8 cellular contexts compared by ENCODE assay signal in the genomic region with DNA sequence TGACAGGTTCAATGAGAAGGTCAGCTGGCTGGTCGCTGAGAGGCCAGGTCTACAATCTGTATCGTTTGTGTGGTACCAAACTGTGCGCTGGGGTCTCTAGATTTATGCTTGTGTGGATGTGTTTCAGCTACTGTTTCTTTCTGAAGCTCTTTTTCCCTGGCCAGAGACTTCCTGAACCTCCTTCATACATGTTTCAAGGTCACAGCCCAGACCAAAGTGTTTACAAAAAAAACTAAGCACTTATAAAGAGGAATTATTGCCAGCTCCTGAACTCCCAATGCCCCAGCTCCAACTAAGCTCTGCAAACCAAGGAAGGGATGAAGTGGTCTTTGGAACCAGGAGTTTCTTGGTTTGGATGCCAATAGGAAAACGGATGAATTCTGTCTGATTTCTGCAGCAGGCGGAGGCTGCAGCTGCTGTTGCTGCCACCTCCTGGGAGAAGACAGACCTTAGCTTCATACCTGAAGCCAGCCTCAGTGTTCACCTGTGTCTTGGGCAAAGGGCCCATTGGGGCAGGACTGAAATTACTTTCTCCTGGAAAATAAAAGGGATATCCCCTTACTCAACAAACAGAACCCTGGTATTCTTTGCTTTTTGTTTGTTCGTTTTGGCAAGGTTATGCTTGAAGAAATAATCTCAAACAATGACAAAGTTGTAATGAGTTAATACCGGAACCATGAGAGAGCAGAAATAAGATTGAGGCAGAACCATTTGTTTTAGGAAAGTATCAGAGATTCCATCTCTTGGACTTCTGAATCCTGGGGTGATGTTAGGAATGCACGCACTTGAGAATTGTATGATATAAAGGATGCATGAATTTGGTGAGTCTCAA. TPM values are rescaled to one million over a fixed set of nuclear protein-coding genes. Genes with fewer than 3 reads are reported as not detected.
DNase-seq lines count a peak whose midpoint lies in the region; ATAC-seq and TF ChIP-seq lines count a peak whose summit lies in the region.

No MANE protein-coding gene starts in this region.

- CTCF ChIA-PET in T-cell (lab: Charles Lee): interaction anchor here in 1 of 2 donors (1.0 to 1.2 kb wide), 2 partner anchors 234 to 406 kb away, joined by 4 to 5 read pairs; no protein-coding TSS in a partner anchor

- TF ChIP-seq CTCF in endothelial cell (IDR thresholded peaks at IDR 0.05; ENCODE audit: unreplicated experiment): no peak
- TF ChIP-seq CTCF in osteoblast (IDR thresholded peaks at IDR 0.05; ENCODE audit: extremely low read depth, low read depth, low read length): peak; percentile 51

- H3K4me1 ChIP-seq in osteoblast (ENCODE audit: insufficient read depth, low read length): no peaks in the 10 kb centered on the region

- peak in 3 of 4 experiments; percentile 36 to 55 (median 54) for ATAC-seq in T-cell (replicated peaks in 1 of 4)

- peak; percentile 18 for DNase-seq in stimulated activated CD4-positive, alpha-beta T cell treated with anti-CD3 and anti-CD28 coated beads, Interleukin-2, amount 100 ng/mL, for 4 hours (ENCODE audit: low read depth)
- DNase-seq in stimulated activated CD4-positive, alpha-beta T cell treated with anti-CD3 and anti-CD28 coated beads, Interleukin-15, amount 100 ng/mL, for 24 hours: no peak
- DNase-seq in T-cell (peak in 24 of 34 experiments; percentile 3 to 49 (median 13)), endothelial cell (ENCODE audit: low spot score) (peak; percentile 11), osteoblast (ENCODE audit: insufficient read length, low spot score, missing footprints) (no peak), HuH-7.5 (ENCODE audit: low spot score) (no peak), NOMO-1 (lab: John Stamatoyannopoulos, UW; ENCODE audit: unreplicated experiment in 2 of 2) (no peak)
- DNase-seq in NK-92 treated with Interleukin-12 subunit alpha and Interleukin-12 subunit beta, amount 100 ng/mL, for 24 hours (lab: John Stamatoyannopoulos, UW): no peak

- H3K9me3 ChIP-seq in osteoblast (ENCODE audit: low read depth, low read length): peaks cover 6% of the 10 kb centered on the region

- POLR2A ChIA-PET in T-cell (lab: Charles Lee): interaction anchor here in 1 of 2 donors (0.6 kb wide), 1 partner anchor 56 kb away, joined by 3 read pairs; no protein-coding TSS in a partner anchor

- H3K27ac ChIP-seq in osteoblast (ENCODE audit: low read depth, low read length): no peak overlapping the region

- H3K4me3 ChIP-seq in osteoblast (ENCODE audit: insufficient read depth, low read length): no peak overlapping the region

- peaks cover 0 to 23% (median 7%) of the 10 kb centered on the region in 3 donors for H3K9me3 Mint-ChIP-seq in T-cell
- H3K9me3 Mint-ChIP-seq in endothelial cell (ENCODE audit: unreplicated experiment): peaks cover 8% of the 10 kb centered on the region

- no peaks in the 10 kb centered on the region for H3K27me3 ChIP-seq in osteoblast (ENCODE audit: insufficient read depth, low read length)

- H3K27ac Mint-ChIP-seq in T-cell (no peak overlapping the region), endothelial cell (ENCODE audit: unreplicated experiment) (no peak overlapping the region)

- H3K4me3 Mint-ChIP-seq in T-cell (no peak overlapping the region), endothelial cell (ENCODE audit: unreplicated experiment) (no peak overlapping the region)

- no peak overlapping the region for H2AFZ ChIP-seq in osteoblast (ENCODE audit: low read length)

- no peaks in the 10 kb centered on the region for H3K79me2 ChIP-seq in osteoblast (ENCODE audit: insufficient read depth, low read length)

- H3K36me3 ChIP-seq in osteoblast (ENCODE audit: insufficient read depth, low read length): no peaks in the 10 kb centered on the region

- no peak overlapping the region for H3K4me2 ChIP-seq in osteoblast (ENCODE audit: insufficient read depth, low read length)

- H4K20me1 ChIP-seq in osteoblast (ENCODE audit: insufficient read depth, low read length): no peaks in the 10 kb centered on the region

- H3K36me3 Mint-ChIP-seq in T-cell (peaks cover 8% of the 10 kb centered on the region), endothelial cell (ENCODE audit: low read depth, unreplicated experiment) (peaks cover 10% of the 10 kb centered on the region)

- H3K27me3 Mint-ChIP-seq in T-cell (no peaks in the 10 kb centered on the region), endothelial cell (ENCODE audit: unreplicated experiment) (peaks cover 2% of the 10 kb centered on the region)

- peaks cover 0 to 3% (median 3%) of the 10 kb centered on the region in 3 donors for H3K4me1 Mint-ChIP-seq in T-cell
- H3K4me1 Mint-ChIP-seq in endothelial cell (ENCODE audit: unreplicated experiment): no peaks in the 10 kb centered on the region

RNA-seq across cellular contexts. Expression of gene MKLN1, which starts 24.6 kb away (rescaled TPM):
- total RNA-seq in T-cell (10 to 100 TPM; 43.9 to 63.3 (median 46.5) TPM), endothelial cell (ENCODE audit: unreplicated experiment) (66.3 TPM), osteoblast (49.8 and 52.8 TPM in 2 replicates)

Comparison
In these comparisons a context has a peak if more than half of its experiments do, and no peak if none do; other contexts are left out.
1. DNase-seq: peak in stimulated activated CD4-positive, alpha-beta T cell treated with anti-CD3 and anti-CD28 coated beads, Interleukin-2, amount 100 ng/mL, for 4 hours (single experiment), T-cell (24 of 34) and endothelial cell (single experiment); none in stimulated activated CD4-positive, alpha-beta T cell treated with anti-CD3 and anti-CD28 coated beads, Interleukin-15, amount 100 ng/mL, for 24 hours (single experiment), osteoblast (single experiment), NK-92 treated with Interleukin-12 subunit alpha and Interleukin-12 subunit beta, amount 100 ng/mL, for 24 hours (single experiment), HuH-7.5 (single experiment) and NOMO-1 (0 of 2).